8 cellular contexts compared by ENCODE assay signal in genomic region chr17:8326591-8327583, GRCh38. TPM values are rescaled to one million over a fixed set of nuclear protein-coding genes. Genes with fewer than 3 reads are reported as not detected.
DNase-seq lines count a peak whose midpoint lies in the region; ATAC-seq and TF ChIP-seq lines count a peak whose summit lies in the region.

No MANE protein-coding gene starts in this region.

- H3K36me3 Mint-ChIP-seq in activated T-helper 17 cell treated with anti-CD3 and anti-CD28 coated beads, Interleukin-2, amount 50 U/mL, for 72 hours (ENCODE audit: low read depth), result no peaks in the 10 kb centered on the region
- H3K36me3 Mint-ChIP-seq in progenitor cell of endocrine pancreas (ENCODE audit: insufficient read depth), result no peaks in the 10 kb centered on the region

- H3K36me3 ChIP-seq in IMR-90 (ENCODE audit: control insufficient read depth, insufficient read depth, low read length) (no peaks in the 10 kb centered on the region), heart left ventricle (peaks cover 0 to 6% (median 0%) of the 10 kb centered on the region in 9 donors), SJCRH30 (no peaks in the 10 kb centered on the region)

- peak; percentile 84 for ATAC-seq in IMR-90 (ENCODE audit: low read depth)
- peak; percentile 65 for ATAC-seq in activated T-helper 17 cell treated with anti-CD3 and anti-CD28 coated beads, Interleukin-2, amount 50 U/mL, for 72 hours (replicated peaks)
- peak; percentile 28 to 75 (median 73) for ATAC-seq in heart left ventricle
- no peak for ATAC-seq in HG02840 (IDR thresholded peaks at IDR 0.05; ENCODE audit: low FRiP score, unreplicated experiment)

- peak overlapping the region; percentile 28; the same call in 1 of the 3 replicates for H2BK15ac ChIP-seq in IMR-90 (ENCODE audit: low read depth, low read length)

- H4K20me1 ChIP-seq in IMR-90 (ENCODE audit: insufficient read depth, low read length), result no peaks in the 10 kb centered on the region

- peak overlapping the region; percentile 92 for H3K14ac ChIP-seq in IMR-90 (replicated peaks; ENCODE audit: low read depth, low read length)

- peak overlapping the region; percentile 95 for H4K8ac ChIP-seq in IMR-90 (ENCODE audit: low read depth in 2 of 2, low read length in 2 of 2)

- peak overlapping the region; percentile 90; the same call in 1 of the 2 replicates for H3K23ac ChIP-seq in IMR-90 (ENCODE audit: low read depth, low read length)

- peak overlapping the region; percentile 89 for H4K5ac ChIP-seq in IMR-90 (ENCODE audit: low read depth, low read length)

- no peaks in the 10 kb centered on the region for H3K79me1 ChIP-seq in IMR-90 (ENCODE audit: low read depth in 1 of 2, low read length in 2 of 2)

- 15% methylated on average over 28 of the region's 66 CpGs; no CpG with 5 or more reads in 1 of the 2 experiments for WGBS in IMR-90 (ENCODE audit: extremely low coverage in 2 of 2, insufficient read length in 1 of 2), 2 experiments
- 5 to 8% (median 7%) methylated on average over 39 to 66 of the region's 66 CpGs for WGBS in heart left ventricle, 4 donors

- H2BK5ac ChIP-seq in IMR-90 (ENCODE audit: low read depth, low read length, poor library complexity, severe bottlenecking), result peak overlapping the region; percentile 25

- peak overlapping the region; percentile 71; the same call in 1 of the 2 replicates for H2BK120ac ChIP-seq in IMR-90 (ENCODE audit: low read depth, low read length)

- H2BK20ac ChIP-seq in IMR-90 (ENCODE audit: low read depth, low read length), result 0 out of 2 replicates have a peak overlapping the region, but pooled peaks have one; percentile 58

- H3K9me1 ChIP-seq in IMR-90 (ENCODE audit: insufficient read depth, low read length), result no peaks in the 10 kb centered on the region

- peak overlapping the region; percentile 90 for H3K4me2 ChIP-seq in IMR-90 (ENCODE audit: low read depth, low read length)

- H3K9ac ChIP-seq in IMR-90 (ENCODE audit: low read depth, low read length), result peak overlapping the region; percentile 69

- peak overlapping the region; percentile 78 for H3K4ac ChIP-seq in IMR-90 (ENCODE audit: low read depth, low read length)

- peaks cover 2% of the 10 kb centered on the region; the same call in 1 of the 2 replicates for H3K4me1 ChIP-seq in IMR-90 (ENCODE audit: control insufficient read depth, insufficient read depth, low read length)
- H3K4me1 ChIP-seq in heart left ventricle, result peaks cover 0 to 36% (median 22%) of the 10 kb centered on the region in 12 donors
- H3K4me1 ChIP-seq in SJCRH30, result no peaks in the 10 kb centered on the region

- no peaks in the 10 kb centered on the region for H3K9me3 Mint-ChIP-seq in activated T-helper 17 cell treated with anti-CD3 and anti-CD28 coated beads, Interleukin-2, amount 50 U/mL, for 72 hours
- no peaks in the 10 kb centered on the region for H3K9me3 Mint-ChIP-seq in progenitor cell of endocrine pancreas (ENCODE audit: low read depth)

- H3K4me3 ChIP-seq in IMR-90 (ENCODE audit: insufficient read depth, low read depth, low read length) (peak overlapping the region; percentile 33), heart left ventricle (peak overlapping the region; percentile 32 to 72 (median 62)), SJCRH30 (no peak overlapping the region)

- TF ChIP-seq RAD21 in IMR-90 (IDR thresholded peaks at IDR 0.05; ENCODE audit: low read length), result no peak

- TF ChIP-seq CTCF in IMR-90 (conservative IDR thresholded peaks at IDR 0.05; ENCODE audit: low read depth, low read length) (no peak), heart left ventricle (IDR thresholded peaks at IDR 0.05) (peak in 1 of 12 donors; percentile 3), progenitor cell of endocrine pancreas (IDR thresholded peaks at IDR 0.05; ENCODE audit: unreplicated experiment) (no peak)

- peak overlapping the region; percentile 73 for H3K18ac ChIP-seq in IMR-90 (ENCODE audit: low read depth, low read length)

- no peak for TF ChIP-seq POLR2A in IMR-90 (IDR thresholded peaks at IDR 0.05; ENCODE audit: low read depth, low read length)
- TF ChIP-seq POLR2A in heart left ventricle (IDR thresholded peaks at IDR 0.05), result no peak

- H3K27me3 Mint-ChIP-seq in activated T-helper 17 cell treated with anti-CD3 and anti-CD28 coated beads, Interleukin-2, amount 50 U/mL, for 72 hours, result peaks cover 37% of the 10 kb centered on the region
- H3K27me3 Mint-ChIP-seq in progenitor cell of endocrine pancreas, result peaks cover 23% of the 10 kb centered on the region

- CTCF ChIA-PET in IMR-90 (lab: Yijun Ruan, JAX), result interaction anchor here (0.7 to 1.8 kb wide), 2 partner anchors 11 to 41 kb away, joined by 3 to 5 read pairs; no protein-coding TSS in a partner anchor

- H2AFZ ChIP-seq in IMR-90 (replicated peaks; ENCODE audit: low read length, poor library complexity), result peak overlapping the region; percentile 96

- no peak overlapping the region for H3K27ac Mint-ChIP-seq in activated T-helper 17 cell treated with anti-CD3 and anti-CD28 coated beads, Interleukin-2, amount 50 U/mL, for 72 hours
- H3K27ac Mint-ChIP-seq in progenitor cell of endocrine pancreas, result peak overlapping the region; percentile 5

- no peaks in the 10 kb centered on the region for H3K4me1 Mint-ChIP-seq in activated T-helper 17 cell treated with anti-CD3 and anti-CD28 coated beads, Interleukin-2, amount 50 U/mL, for 72 hours
- H3K4me1 Mint-ChIP-seq in progenitor cell of endocrine pancreas (ENCODE audit: low read depth), result peaks cover 6% of the 10 kb centered on the region

- intact Hi-C loops in IMR-90 (cut with micrococcal nuclease) (no loop called here), heart left ventricle (cut with DNase I) (loop anchor here in 4 of 10 donors (2.0 to 10.0 kb wide), 5 partner anchors 16 to 56 kb away; partner anchors contain the start of genes KRABD2 (in 2 of the 4), ARHGEF15 (in 1 of the 4) and RPL26 (in 1 of the 4))

- H2AK9ac ChIP-seq in IMR-90 (replicated peaks; ENCODE audit: low read depth, low read length, poor library complexity), result peak overlapping the region; percentile 93

- peak; percentile 68 for DNase-seq in AG08395 (ENCODE audit: low spot score)
- no peak for DNase-seq in IMR-90
- peak; percentile 47 to 73 (median 57) for DNase-seq in heart left ventricle
- peak; percentile 31 for DNase-seq in progenitor cell of endocrine pancreas (ENCODE audit: low spot score, unreplicated experiment)
- no peak for DNase-seq in 8988T
- no peak for DNase-seq in SJCRH30

- no peak overlapping the region; the same call in 1 of the 2 replicates for H2AK5ac ChIP-seq in IMR-90 (ENCODE audit: low read depth, low read length)

- H3K27me3 ChIP-seq in IMR-90 (ENCODE audit: control insufficient read depth, insufficient read depth, low read length) (peaks cover 10% of the 10 kb centered on the region; the same call in 1 of the 2 replicates), heart left ventricle (peaks cover 0 to 19% (median 0%) of the 10 kb centered on the region in 9 donors), SJCRH30 (no peaks in the 10 kb centered on the region)

- dilution Hi-C loops in IMR-90 (cut with HindIII; ENCODE audit: low sequenced_read_pairs, unreplicated experiment), result no loop called here

- POLR2A ChIA-PET in IMR-90 (lab: Charles Lee; ENCODE audit: unreplicated experiment), result interaction anchor here (0.6 to 0.7 kb wide), 2 partner anchors 128 to 131 kb away, joined by 3 to 5 read pairs; no protein-coding TSS in a partner anchor

- H3K9me3 ChIP-seq in IMR-90 (ENCODE audit: control insufficient read depth, insufficient read depth, low read length) (no peaks in the 10 kb centered on the region), heart left ventricle (no peaks in the 10 kb centered on the region), SJCRH30 (replicated peaks) (no peaks in the 10 kb centered on the region)

- in situ Hi-C loops in IMR-90 (cut with MboI; ENCODE audit: low sequenced_read_pairs), result no loop called here

- H3K27ac ChIP-seq in IMR-90 (ENCODE audit: insufficient read depth, low read length) (peak overlapping the region; percentile 29; the same call in 1 of the 2 replicates), heart left ventricle (peak overlapping the region; percentile 49 to 88 (median 80)), SJCRH30 (no peak overlapping the region)

- peak overlapping the region; percentile 59 for H4K91ac ChIP-seq in IMR-90 (ENCODE audit: insufficient read depth, low read depth, low read length)

- BruUV-seq in IMR-90 (replicated peaks; lab: Mats Ljungman, UMichigan), result no TSS peak

- peak overlapping the region; percentile 54 for H3K4me3 Mint-ChIP-seq in activated T-helper 17 cell treated with anti-CD3 and anti-CD28 coated beads, Interleukin-2, amount 50 U/mL, for 72 hours
- peak overlapping the region; percentile 78 for H3K4me3 Mint-ChIP-seq in progenitor cell of endocrine pancreas (ENCODE audit: low read depth)

- H3K56ac ChIP-seq in IMR-90 (ENCODE audit: extremely low read depth, insufficient read depth, low read length), result peak overlapping the region; percentile 51; the same call in 1 of the 2 replicates

RNA-seq across cellular contexts. Expression of gene ODF4, which starts 12.8 kb away (rescaled TPM):
- total RNA-seq in IMR-90 (2012; rRNA removed) (not detected in 2 replicates), heart left ventricle (not detected), progenitor cell of endocrine pancreas (not detected in 2 replicates)
- polyA plus RNA-seq in IMR-90 (2012; rRNA removed) (not detected in 2 replicates), heart left ventricle (not detected)
- polyA plus RNA-seq in IMR-90 (2012; cell fraction: cytosol; rRNA removed), result not detected in 2 replicates
- not detected in 2 replicates for polyA plus RNA-seq in IMR-90 (2012; cell fraction: nucleus; rRNA removed; ENCODE audit: low replicate concordance)
- total RNA-seq in activated T-helper 17 cell treated with anti-CD3 and anti-CD28 coated beads, Interleukin-2, amount 50 U/mL, for 72 hours, result not detected
- not detected in 2 replicates for total RNA-seq in SJCRH30 (2014; rRNA removed; shearing (Covaris generic))

RNA-seq across cellular contexts. Expression of gene ARHGEF15, which starts 16.8 kb away (rescaled TPM):
- total RNA-seq in IMR-90 (2012; rRNA removed), result not detected in 2 replicates
- polyA plus RNA-seq in IMR-90 (2012; rRNA removed), result not detected in 2 replicates
- polyA plus RNA-seq in IMR-90 (2012; cell fraction: cytosol; rRNA removed), result not detected in 2 replicates
- 0.02 TPM in 2 replicates for polyA plus RNA-seq in IMR-90 (2012; cell fraction: nucleus; rRNA removed; ENCODE audit: low replicate concordance)
- total RNA-seq in activated T-helper 17 cell treated with anti-CD3 and anti-CD28 coated beads, Interleukin-2, amount 50 U/mL, for 72 hours, result not detected
- total RNA-seq in heart left ventricle, result 10 to 100 TPM; 14.3 to 40.5 (median 18.2) TPM
- polyA plus RNA-seq in heart left ventricle, result 10 to 100 TPM; 11.9 to 15.8 TPM
- total RNA-seq in progenitor cell of endocrine pancreas, result 0.22 and 0.27 TPM in 2 replicates
- 0.71 and 1.8 TPM in 2 replicates for total RNA-seq in SJCRH30 (2014; rRNA removed; shearing (Covaris generic))

RNA-seq across cellular contexts. Expression of gene SLC25A35, which starts 31.7 kb away (rescaled TPM):
- total RNA-seq in IMR-90 (2012; rRNA removed) (0.18 and 0.28 TPM in 2 replicates), heart left ventricle (1 to 10 TPM in 8 of 9 donors, under 1 TPM in 1; 0.52 to 7.5 (median 2.1) TPM), progenitor cell of endocrine pancreas (4.2 TPM in 2 replicates)
- polyA plus RNA-seq in IMR-90 (2012; rRNA removed) (2.0 and 3.1 TPM in 2 replicates), heart left ventricle (1 to 10 TPM; 2.2 to 3.9 TPM)
- 1.1 and 2.6 TPM in 2 replicates for polyA plus RNA-seq in IMR-90 (2012; cell fraction: cytosol; rRNA removed)
- polyA plus RNA-seq in IMR-90 (2012; cell fraction: nucleus; rRNA removed; ENCODE audit: low replicate concordance), result 14.4 and 15.6 TPM in 2 replicates
- 1 to 10 TPM; 3.6 to 4.3 TPM for total RNA-seq in activated T-helper 17 cell treated with anti-CD3 and anti-CD28 coated beads, Interleukin-2, amount 50 U/mL, for 72 hours
- total RNA-seq in SJCRH30 (2014; rRNA removed; shearing (Covaris generic)), result 1.0 and 1.6 TPM in 2 replicates

RNA-seq across cellular contexts. Expression of gene RANGRF, which starts 38.4 kb away (rescaled TPM):
- total RNA-seq in IMR-90 (2012; rRNA removed) (16.1 and 19.5 TPM in 2 replicates), heart left ventricle (10 to 100 TPM; 22.3 to 33.6 (median 27.1) TPM), progenitor cell of endocrine pancreas (31.2 and 33.6 TPM in 2 replicates)
- polyA plus RNA-seq in IMR-90 (2012; rRNA removed) (36.6 and 42.9 TPM in 2 replicates), heart left ventricle (10 to 100 TPM; 36.3 to 54.2 TPM)
- 33.8 and 42.7 TPM in 2 replicates for polyA plus RNA-seq in IMR-90 (2012; cell fraction: cytosol; rRNA removed)
- 26.1 and 34.2 TPM in 2 replicates for polyA plus RNA-seq in IMR-90 (2012; cell fraction: nucleus; rRNA removed; ENCODE audit: low replicate concordance)
- total RNA-seq in activated T-helper 17 cell treated with anti-CD3 and anti-CD28 coated beads, Interleukin-2, amount 50 U/mL, for 72 hours, result 10 to 100 TPM; 44.9 to 56.0 TPM
- 17.9 and 19.2 TPM in 2 replicates for total RNA-seq in SJCRH30 (2014; rRNA removed; shearing (Covaris generic))

Comparison
In these comparisons a context has a peak if more than half of its experiments do, and no peak if none do; other contexts are left out.
1. DNase-seq: peak in AG08395 (single experiment), heart left ventricle (5 of 5) and progenitor cell of endocrine pancreas (single experiment); none in IMR-90 (single experiment), 8988T (single experiment) and SJCRH30 (0 of 2).